In genomic region chr20:273884-274283, GRCh38 we compare ENCODE assay signal across 12 cellular contexts. TPM values are rescaled to one million over a fixed set of nuclear protein-coding genes. Genes with fewer than 3 reads are reported as not detected.
"Had no signal": no experiment of that assay in that cellular context is flagged by ENCODE, and none has a peak within 500 bp of the region (broad histone marks: within the 10 kb centered on the region; RNA-seq: fewer than 3 reads in every experiment).

No MANE protein-coding gene starts in this region.

- H3K4me2 ChIP-seq: GM23338 had no signal

- DNase-seq: GM23248, GOT3, H7, H9, HCEC 1CT, HFFc6 had no signal

- H3K4me3 ChIP-seq: GM23248, GM23338, HAP-1 had no signal

- H3K9ac ChIP-seq: GM23248 had no signal

- H3K27ac ChIP-seq: GM23248 had no signal

- H3K9me3 ChIP-seq: HAP-1 had no signal

- FAIRE-seq: H1, H54 had no signal

- ATAC-seq: GM23338, HCT116 had no signal

- H3K4me1 ChIP-seq: HAP-1 had no signal

- H3K36me3 ChIP-seq: HAP-1 had no signal

- H2AFZ ChIP-seq: GM23248, GM23338 had no signal

RNA-seq across cellular contexts. Expression of gene DEFB132, which starts 16.4 kb away (rescaled TPM):
- total RNA-seq: GM23248, GM23338, H1, H4, H7, H9, HFFc6 had no signal
- polyA plus RNA-seq: GM23248, GM23338, H1 had no signal

RNA-seq across cellular contexts. Expression of gene DEFB129, which starts 46.8 kb away (rescaled TPM):
- total RNA-seq: GM23248, GM23338, H1, H4, H7, H9, HFFc6 had no signal
- polyA plus RNA-seq: GM23248, GM23338, H1 had no signal
